ENCODE assay signal across 26 cellular contexts in the genomic region with DNA sequence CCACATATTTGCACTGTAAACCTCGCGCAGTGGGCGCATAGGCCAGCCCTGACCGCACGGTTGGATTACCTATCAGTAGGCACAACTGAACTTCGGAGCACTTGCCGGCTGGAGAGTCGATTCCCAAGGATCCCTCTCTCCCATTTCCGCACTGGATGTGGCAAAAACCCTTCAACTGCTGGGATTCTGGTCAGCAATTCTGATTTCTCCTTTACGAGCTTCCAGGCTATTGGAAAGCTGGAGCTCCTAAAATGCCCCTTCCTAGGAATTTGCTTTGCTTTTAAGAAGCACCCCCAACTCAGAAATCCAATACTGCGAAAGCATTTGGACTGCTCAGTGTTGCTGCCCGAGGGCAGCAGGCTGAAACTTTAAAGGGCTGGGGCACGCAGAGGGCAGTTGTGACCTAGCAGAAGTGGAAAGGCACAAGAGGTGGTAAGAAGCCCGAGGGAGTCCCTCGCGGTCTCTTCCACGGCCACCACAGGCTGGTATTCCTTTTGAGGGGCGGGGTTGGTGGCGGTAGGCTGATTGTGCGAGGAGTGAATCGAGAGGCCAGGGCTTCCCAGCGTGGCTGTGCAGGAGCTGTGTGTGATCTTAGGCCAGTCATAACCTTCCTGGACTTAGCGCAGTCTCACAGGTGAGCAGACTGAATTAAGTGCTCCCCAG. TPM values are rescaled to one million over a fixed set of nuclear protein-coding genes. Genes with fewer than 3 reads are reported as not detected.
DNase-seq lines count a peak whose midpoint lies in the region; ATAC-seq, FAIRE-seq and TF ChIP-seq lines count a peak whose summit lies in the region.
"Had no signal": no experiment of that assay in that cellular context is flagged by ENCODE, and none has a peak within 500 bp of the region (broad histone marks: within the 10 kb centered on the region; RNA-seq: fewer than 3 reads in every experiment).

No MANE protein-coding gene starts in this region.

- intact Hi-C loops in right cardiac atrium (cut with DNase I) = no loop called here
- intact Hi-C loops in left cardiac atrium (cut with DNase I) = no loop called here
- intact Hi-C loops in kidney (cut with DNase I) = no loop called here
- intact Hi-C loops in testis (cut with DNase I; ENCODE audit: low total_unique reads) = no loop called here
- intact Hi-C loops in Right ventricle myocardium superior (cut with DNase I) = no loop called here

- H3K36me3 ChIP-seq in kidney (ENCODE audit: control insufficient read depth in 1 of 2, insufficient read depth in 2 of 2, low read length in 2 of 2) = no peaks in the 10 kb centered on the region
- H3K36me3 ChIP-seq in testis (ENCODE audit: low read depth, missing control alignments) = no peaks in the 10 kb centered on the region
- H3K36me3 ChIP-seq: SJSA1, transverse colon had no signal

- no peak for TF ChIP-seq POLR2A in testis (IDR thresholded peaks at IDR 0.05)

- no peaks in the 10 kb centered on the region for H3K27me3 ChIP-seq in right cardiac atrium (ENCODE audit: control insufficient read depth, insufficient read depth)
- no peaks in the 10 kb centered on the region for H3K27me3 ChIP-seq in testis
- H3K27me3 ChIP-seq: SJSA1 had no signal

- ATAC-seq in right cardiac atrium = no peak
- no peak for ATAC-seq in left cardiac atrium
- ATAC-seq in GM18517 (IDR thresholded peaks at IDR 0.05; ENCODE audit: unreplicated experiment) = no peak
- ATAC-seq in Right ventricle myocardium superior (ENCODE audit: poor library complexity) = no peak

- H3K4me1 ChIP-seq in right cardiac atrium (ENCODE audit: control insufficient read depth, insufficient read depth, low read length) = peaks cover 3% of the 10 kb centered on the region
- H3K4me1 ChIP-seq in kidney (ENCODE audit: control insufficient read depth in 1 of 2, insufficient read depth in 1 of 2, low read depth in 1 of 2, low read length in 2 of 2) = no peaks in the 10 kb centered on the region
- H3K4me1 ChIP-seq in testis = no peaks in the 10 kb centered on the region
- H3K4me1 ChIP-seq: Caco-2, foreskin keratinocyte, SJSA1 had no signal

- H3K9me3 ChIP-seq in right cardiac atrium (ENCODE audit: control insufficient read depth, low read length) = no peaks in the 10 kb centered on the region
- no peaks in the 10 kb centered on the region for H3K9me3 ChIP-seq in kidney (ENCODE audit: control insufficient read depth in 1 of 2, low read length in 2 of 2)
- H3K9me3 ChIP-seq in testis = no peaks in the 10 kb centered on the region
- H3K9me3 ChIP-seq: Caco-2, SJSA1, transverse colon had no signal

- no peak for FAIRE-seq in kidney (lab: Jason Lieb, UNC)
- FAIRE-seq: GM12891 had no signal

- 65% methylated on average over 23 of the region's 23 CpGs for WGBS in right cardiac atrium
- 53 to 56% methylated on average over 22 to 23 of the region's 23 CpGs for WGBS in testis, 2 donors

- no peak overlapping the region for H3K9ac ChIP-seq in kidney (ENCODE audit: low read length in 2 of 2)

- H3K4me3 ChIP-seq in right cardiac atrium (ENCODE audit: low read length) (no peak overlapping the region), coronary artery (peak overlapping the region; percentile 72), kidney (ENCODE audit: low read length in 2 of 2) (no peak overlapping the region), testis (peak overlapping the region; percentile 24 to 37)
- H3K4me3 ChIP-seq: SJSA1 had no signal

- TF ChIP-seq CTCF in coronary artery (IDR thresholded peaks at IDR 0.05) (no peak), kidney (IDR thresholded peaks at IDR 0.05; ENCODE audit: borderline replicate concordance, extremely low read depth, insufficient read depth) (no peak), testis (IDR thresholded peaks at IDR 0.05) (no peak)

- DNase-seq in right cardiac atrium (peak in 2 of 3 donors; percentile 21 to 50), left cardiac atrium (no peak), coronary artery (ENCODE audit: low spot score) (no peak), kidney (peak; percentile 66), testis (no peak), Right ventricle myocardium superior (no peak)
- no peak for DNase-seq in stimulated activated CD4-positive, alpha-beta T cell treated with anti-CD3 and anti-CD28 coated beads, Interleukin-12 subunit alpha, Interleukin-12 subunit beta, amount 100 ng/mL, for 4 hours
- DNase-seq: activated CD4-positive, alpha-beta T cell treated with anti-CD3 and anti-CD28 coated beads, Interleukin-2, amount 50 U/mL, for 4 hours; activated CD8-positive, alpha-beta memory T cell treated with anti-CD3 and anti-CD28 coated beads, Interleukin-2, amount 50 U/mL, for 48 hours; activated naive CD8-positive, alpha-beta T cell treated with anti-CD3 and anti-CD28 coated beads, Interleukin-2, amount 10 ng/mL, durations not matched to agents 7 days and 5 days; Caco-2; DMS79 treated with DMSO at 0.1 percent for 48 hours; foreskin keratinocyte; midbrain; NCI-H510A treated with DMSO at 0.1 percent for 48 hours; NK-92 treated with Interleukin-12 subunit alpha and Interleukin-12 subunit beta, amount 100 ng/mL, for 24 hours; stimulated activated CD4-positive, alpha-beta T cell treated with anti-CD3 and anti-CD28 coated beads, Interleukin-4, amount 100 ng/mL, for 24 hours; stimulated activated naive CD4-positive, alpha-beta T cell treated with Interleukin-2 at 50 U/mL for 16 hours; transverse colon had no signal

- H3K27ac ChIP-seq in right cardiac atrium (ENCODE audit: low read length) = no peak overlapping the region
- H3K27ac ChIP-seq in coronary artery = no peak overlapping the region
- H3K27ac ChIP-seq in kidney (ENCODE audit: low read depth in 2 of 2, low read length in 2 of 2) = no peak overlapping the region
- no peak overlapping the region for H3K27ac ChIP-seq in testis
- H3K27ac ChIP-seq: foreskin keratinocyte, SJSA1, transverse colon, VCaP had no signal

RNA-seq across cellular contexts. Expression of gene ZAR1, which starts 1.6 kb away (rescaled TPM):
- total RNA-seq in right cardiac atrium = not detected
- polyA plus RNA-seq in right cardiac atrium = not detected
- not detected for total RNA-seq in left cardiac atrium
- total RNA-seq in kidney = not detected
- polyA plus RNA-seq in kidney (ENCODE audit: insufficient read depth, low read depth, low replicate concordance) = not detected
- total RNA-seq in testis = 1 to 10 TPM; 2.7 to 2.8 TPM
- 1.5 TPM for polyA plus RNA-seq in testis (ENCODE audit: insufficient read depth, low read depth, low replicate concordance)
- total RNA-seq in Right ventricle myocardium superior = not detected
- total RNA-seq: A172; activated naive CD8-positive, alpha-beta T cell treated with anti-CD3 and anti-CD28 coated beads, Interleukin-2, amount 10 ng/mL, durations not matched to agents 7 days and 5 days; Caco-2; foreskin keratinocyte; pulmonary artery endothelial cell; SJSA1; T-helper 2 cell treated with Interferon-gamma antibody and Interleukin-4, amounts not matched to agents 100 ng/mL and 5 ng/mL, for 36 hours; transverse colon had no signal
- polyA plus RNA-seq: foreskin keratinocyte had no signal

RNA-seq across cellular contexts. Expression of gene SLC10A4, which starts 8.5 kb away (rescaled TPM):
- under 1 TPM in 1 of 4 donors, not detected in 3; 0.25 TPM for total RNA-seq in right cardiac atrium
- polyA plus RNA-seq in right cardiac atrium = 0.09 TPM
- under 1 TPM; 0.29 to 0.37 TPM for total RNA-seq in left cardiac atrium
- total RNA-seq in kidney = 0.13 TPM
- not detected for polyA plus RNA-seq in kidney (ENCODE audit: insufficient read depth, low read depth, low replicate concordance)
- 1 to 10 TPM; 1.1 to 2.0 TPM for total RNA-seq in testis
- 0.69 TPM for polyA plus RNA-seq in testis (ENCODE audit: insufficient read depth, low read depth, low replicate concordance)
- total RNA-seq in Right ventricle myocardium superior = not detected
- total RNA-seq: A172; foreskin keratinocyte; pulmonary artery endothelial cell; SJSA1; T-helper 2 cell treated with Interferon-gamma antibody and Interleukin-4, amounts not matched to agents 100 ng/mL and 5 ng/mL, for 36 hours had no signal
- polyA plus RNA-seq: foreskin keratinocyte had no signal

Comparison
In these comparisons a context has a peak if more than half of its experiments do, and no peak if none do; other contexts are left out.
1. DNase-seq: peak in right cardiac atrium (2 of 3) and kidney (single experiment); none in left cardiac atrium (single experiment), coronary artery (single experiment), testis (single experiment), Right ventricle myocardium superior (single experiment) and stimulated activated CD4-positive, alpha-beta T cell treated with anti-CD3 and anti-CD28 coated beads, Interleukin-12 subunit alpha, Interleukin-12 subunit beta, amount 100 ng/mL, for 4 hours (single experiment).
2. H3K4me3 ChIP-seq: peak in coronary artery (single experiment) and testis (2 of 2); none in right cardiac atrium (single experiment) and kidney (0 of 2).